ENCODE assay signal across 8 cellular contexts in the genomic region with DNA sequence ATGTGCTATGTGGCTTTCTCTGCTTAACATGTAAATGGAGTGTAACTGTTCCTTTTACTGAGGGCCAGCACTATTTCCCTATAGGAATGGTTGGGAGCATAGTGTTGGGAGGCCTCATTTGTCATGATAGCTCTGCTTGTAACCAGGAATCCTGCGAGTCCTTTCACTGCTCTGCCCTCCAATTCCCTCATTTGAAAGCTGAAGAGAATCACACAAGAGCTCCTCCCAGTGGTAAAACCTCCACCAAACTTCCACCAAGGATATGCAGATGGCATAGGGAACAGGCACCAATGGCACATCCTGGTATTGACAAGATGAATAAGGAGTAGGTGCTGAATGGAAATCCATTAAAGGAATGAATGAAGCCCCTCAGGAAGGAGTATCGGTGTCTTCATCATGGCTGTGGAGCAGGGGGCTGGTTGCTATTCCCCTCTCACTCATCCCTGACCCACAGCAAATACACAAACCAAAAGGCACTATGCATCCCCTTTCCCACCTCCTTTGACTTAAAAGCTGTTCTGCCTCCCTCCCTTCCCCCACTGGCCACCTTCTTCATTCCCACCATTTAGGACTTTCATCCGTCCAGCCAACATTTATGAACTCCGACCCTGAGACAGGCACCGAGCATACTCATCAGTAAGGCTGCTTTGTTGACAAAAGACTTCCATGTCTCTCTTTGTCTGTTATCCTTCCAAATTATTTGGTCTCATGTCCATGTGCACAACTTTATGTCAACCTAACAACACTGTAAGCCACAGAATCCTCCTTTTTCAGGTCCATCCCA.
DNase-seq lines count a peak whose midpoint lies in the region; ATAC-seq and TF ChIP-seq lines count a peak whose summit lies in the region.

No MANE protein-coding gene starts in this region.

- H3K9me3 Mint-ChIP-seq in activated naive CD8-positive, alpha-beta T cell treated with anti-CD3 and anti-CD28 coated beads, Interleukin-2, amount 10 ng/mL, durations not matched to agents 7 days and 5 days = no peaks in the 10 kb centered on the region

- TF ChIP-seq CTCF in left ventricle myocardium inferior (IDR thresholded peaks at IDR 0.05; ENCODE audit: borderline replicate concordance) = peak; percentile 38

- H3K27me3 ChIP-seq in left ventricle myocardium inferior (ENCODE audit: low read depth) (no peaks in the 10 kb centered on the region), iPS DF 6.9 (ENCODE audit: control insufficient read depth, insufficient read depth, low read length) (no peaks in the 10 kb centered on the region)

- DNase-seq in left ventricle myocardium inferior (no peak), Right ventricle myocardium superior (no peak), iPS DF 6.9 (ENCODE audit: low read depth, low spot score) (peak; percentile 58), NCI-H1694 (lab: John Stamatoyannopoulos, UW) (no peak), activated gamma-delta T cell (lab: John Stamatoyannopoulos, UW) (no peak), NOMO-1 treated with DMSO at 0.1 percent for 48 hours (lab: John Stamatoyannopoulos, UW; ENCODE audit: unreplicated experiment) (no peak)
- no peak for DNase-seq in activated naive CD8-positive, alpha-beta T cell treated with anti-CD3 and anti-CD28 coated beads, Interleukin-2, amount 10 ng/mL, durations not matched to agents 7 days and 5 days

- H3K36me3 Mint-ChIP-seq in activated naive CD8-positive, alpha-beta T cell treated with anti-CD3 and anti-CD28 coated beads, Interleukin-2, amount 10 ng/mL, durations not matched to agents 7 days and 5 days = peaks cover 39% of the 10 kb centered on the region

- H3K27ac ChIP-seq in left ventricle myocardium inferior (replicated peaks) = no peak overlapping the region
- H3K27ac ChIP-seq in iPS DF 6.9 (ENCODE audit: low read length) = no peak overlapping the region

- H3K36me3 ChIP-seq in left ventricle myocardium inferior = no peaks in the 10 kb centered on the region
- H3K36me3 ChIP-seq in iPS DF 6.9 (ENCODE audit: control insufficient read depth, insufficient read depth, low read length) = no peaks in the 10 kb centered on the region

- H3K4me1 Mint-ChIP-seq in activated naive CD8-positive, alpha-beta T cell treated with anti-CD3 and anti-CD28 coated beads, Interleukin-2, amount 10 ng/mL, durations not matched to agents 7 days and 5 days = peaks cover 35% of the 10 kb centered on the region

- H3K4me3 ChIP-seq in left ventricle myocardium inferior (no peak overlapping the region), iPS DF 6.9 (ENCODE audit: low read length) (no peak overlapping the region)

- H3K27ac Mint-ChIP-seq in activated naive CD8-positive, alpha-beta T cell treated with anti-CD3 and anti-CD28 coated beads, Interleukin-2, amount 10 ng/mL, durations not matched to agents 7 days and 5 days = peak overlapping the region; percentile 4

- H3K4me1 ChIP-seq in left ventricle myocardium inferior = peaks cover 56% of the 10 kb centered on the region
- peaks cover 4% of the 10 kb centered on the region; the same call in 1 of the 2 replicates for H3K4me1 ChIP-seq in iPS DF 6.9 (ENCODE audit: control insufficient read depth, insufficient read depth, low read length)

- H3K27me3 Mint-ChIP-seq in activated naive CD8-positive, alpha-beta T cell treated with anti-CD3 and anti-CD28 coated beads, Interleukin-2, amount 10 ng/mL, durations not matched to agents 7 days and 5 days = no peaks in the 10 kb centered on the region

- H3K4me3 Mint-ChIP-seq in activated naive CD8-positive, alpha-beta T cell treated with anti-CD3 and anti-CD28 coated beads, Interleukin-2, amount 10 ng/mL, durations not matched to agents 7 days and 5 days = no peak overlapping the region

- no CpG with 5 or more reads among the region's 5 CpGs for WGBS in iPS DF 6.9 (ENCODE audit: insufficient coverage, insufficient read length)

- POLR2A ChIA-PET in activated naive CD8-positive, alpha-beta T cell treated with anti-CD3 and anti-CD28 coated beads, Interleukin-2, amount 10 ng/mL, durations not matched to agents 7 days and 5 days (lab: Charles Lee) = interaction anchor here (0.7 kb wide), 1 partner anchor 11 kb away, joined by 3 read pairs; no protein-coding TSS in a partner anchor

- H3K9me3 ChIP-seq in left ventricle myocardium inferior (replicated peaks) (no peaks in the 10 kb centered on the region), iPS DF 6.9 (ENCODE audit: control insufficient read depth, insufficient read depth, low read length) (no peaks in the 10 kb centered on the region)

- ATAC-seq in Right ventricle myocardium superior (ENCODE audit: poor library complexity) (no peak), HG03565 (IDR thresholded peaks at IDR 0.05; ENCODE audit: unreplicated experiment) (no peak)
- no peak for ATAC-seq in activated naive CD8-positive, alpha-beta T cell treated with anti-CD3 and anti-CD28 coated beads, Interleukin-2, amount 10 ng/mL, durations not matched to agents 7 days and 5 days (ENCODE audit: low read depth)

- intact Hi-C loops in left ventricle myocardium inferior (cut with micrococcal nuclease) = no loop called here
- intact Hi-C loops in Right ventricle myocardium superior (cut with DNase I) = loop anchor here (10.0 kb wide), 1 partner anchor 562 kb away; the partner anchor contains the start of gene FOXP1
